In the genomic region with DNA sequence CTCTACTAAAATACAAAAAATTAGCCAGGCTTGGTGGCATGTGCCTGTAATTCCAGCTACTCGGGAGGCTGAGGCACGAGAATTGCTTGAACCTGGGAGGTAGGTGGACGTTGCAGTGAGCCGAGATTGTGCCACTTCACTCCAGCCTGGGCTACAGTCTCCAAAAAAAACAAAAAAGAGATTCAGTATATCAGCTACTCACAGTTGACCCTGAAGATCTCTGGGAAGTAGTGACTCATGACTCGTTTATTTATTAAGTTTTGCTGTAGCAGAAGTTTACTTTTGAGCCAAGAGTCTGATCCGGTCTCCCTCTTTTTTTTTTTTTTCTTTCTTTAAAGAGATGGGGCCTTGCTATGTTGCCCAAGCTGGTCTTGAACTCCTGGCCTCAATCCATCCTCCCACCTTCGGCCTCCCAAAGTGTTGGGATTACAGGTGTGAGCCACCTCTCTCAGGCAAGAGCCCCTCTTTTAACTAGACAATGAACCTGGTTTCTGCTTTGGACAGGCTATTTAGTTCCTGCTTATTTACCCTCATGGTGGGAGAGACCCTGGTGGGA, we compare ENCODE assay signal across 6 cellular contexts. TPM values are rescaled to one million over a fixed set of nuclear protein-coding genes. Genes with fewer than 3 reads are reported as not detected.
DNase-seq lines count a peak whose midpoint lies in the region; ATAC-seq and TF ChIP-seq lines count a peak whose summit lies in the region.

No MANE protein-coding gene starts in this region.

- H3K4me1 ChIP-seq in BLaER1 (peaks cover 43% of the 10 kb centered on the region), left lung (peaks cover 53 to 92% of the 10 kb centered on the region in 2 donors)

- ATAC-seq in left lung (peak; percentile 23), GM18868 (IDR thresholded peaks at IDR 0.05; ENCODE audit: unreplicated experiment) (no peak), HG03135 (IDR thresholded peaks at IDR 0.05; ENCODE audit: unreplicated experiment) (no peak)

- DNase-seq in activated CD4-positive, alpha-beta memory T cell treated with anti-CD3 and anti-CD28 coated beads for 36 hours: no peak
- DNase-seq in left lung (no peak), GOT3 (lab: John Stamatoyannopoulos, UW) (no peak)

- peaks cover 26% of the 10 kb centered on the region for H4K20me1 ChIP-seq in BLaER1

- no peak for TF ChIP-seq CTCF in left lung (IDR thresholded peaks at IDR 0.05)

- H3K9me3 ChIP-seq in BLaER1 (no peaks in the 10 kb centered on the region), left lung (no peaks in the 10 kb centered on the region)

- H3K36me3 ChIP-seq in BLaER1 (peaks cover 31% of the 10 kb centered on the region), left lung (peaks cover 0 to 8% of the 10 kb centered on the region in 2 donors)

- peak overlapping the region; percentile 48 for H3K4me2 ChIP-seq in BLaER1

- H3K4me3 ChIP-seq in BLaER1 (no peak overlapping the region), left lung (no peak overlapping the region)

- H3K4me1 Mint-ChIP-seq in activated CD4-positive, alpha-beta memory T cell treated with anti-CD3 and anti-CD28 coated beads for 36 hours (ENCODE audit: low read depth): peaks cover 68% of the 10 kb centered on the region

- H3K27me3 ChIP-seq in BLaER1: no peaks in the 10 kb centered on the region
- no peaks in the 10 kb centered on the region for H3K27me3 ChIP-seq in left lung

- CTCF ChIA-PET in activated CD4-positive, alpha-beta memory T cell treated with anti-CD3 and anti-CD28 coated beads for 36 hours (lab: Charles Lee): interaction anchor here (0.6 to 4.6 kb wide), 6 partner anchors 8 to 605 kb away, joined by 3 to 47 read pairs (median 5); a partner anchor contains a TSS

- intact Hi-C loops in activated CD4-positive, alpha-beta memory T cell treated with anti-CD3 and anti-CD28 coated beads for 36 hours (cut with micrococcal nuclease): loop anchor here (2.0 to 10.0 kb wide), 4 partner anchors 14 to 1000 kb away; a partner anchor contains a TSS
- intact Hi-C loops in left lung (cut with DNase I): no loop called here

- H3K27ac ChIP-seq in BLaER1 (no peak overlapping the region), left lung (peak overlapping the region; percentile 75 to 89)

- H3K4me3 Mint-ChIP-seq in activated CD4-positive, alpha-beta memory T cell treated with anti-CD3 and anti-CD28 coated beads for 36 hours: peak overlapping the region; percentile 59

- H3K9me3 Mint-ChIP-seq in activated CD4-positive, alpha-beta memory T cell treated with anti-CD3 and anti-CD28 coated beads for 36 hours: no peaks in the 10 kb centered on the region

- H3K36me3 Mint-ChIP-seq in activated CD4-positive, alpha-beta memory T cell treated with anti-CD3 and anti-CD28 coated beads for 36 hours: peaks cover 15% of the 10 kb centered on the region

- no peak overlapping the region for H3K9ac ChIP-seq in BLaER1

- peak overlapping the region; percentile 95 for H3K27ac Mint-ChIP-seq in activated CD4-positive, alpha-beta memory T cell treated with anti-CD3 and anti-CD28 coated beads for 36 hours

- H3K27me3 Mint-ChIP-seq in activated CD4-positive, alpha-beta memory T cell treated with anti-CD3 and anti-CD28 coated beads for 36 hours: no peaks in the 10 kb centered on the region

- POLR2A ChIA-PET in activated CD4-positive, alpha-beta memory T cell treated with anti-CD3 and anti-CD28 coated beads for 36 hours (lab: Charles Lee): interaction anchor here (0.8 to 1.7 kb wide), 4 partner anchors 12 to 101 kb away, joined by 3 to 5 read pairs (median 4); a partner anchor contains a TSS

RNA-seq across cellular contexts. Expression of a gene that starts 4.4 kb away (rescaled TPM):
- total RNA-seq in activated CD4-positive, alpha-beta memory T cell treated with anti-CD3 and anti-CD28 coated beads for 36 hours: 100 to 1,000 TPM; 149 to 156 TPM
- 100 to 1,000 TPM; 236 to 280 TPM for total RNA-seq in left lung

RNA-seq across cellular contexts. Expression of a gene that starts 8.7 kb away (rescaled TPM):
- total RNA-seq in activated CD4-positive, alpha-beta memory T cell treated with anti-CD3 and anti-CD28 coated beads for 36 hours: 10 to 100 TPM; 21.9 to 24.0 TPM
- total RNA-seq in left lung: 10 to 100 TPM; 16.4 to 23.1 TPM

RNA-seq across cellular contexts. Expression of a gene that starts 12.7 kb away (rescaled TPM):
- total RNA-seq in activated CD4-positive, alpha-beta memory T cell treated with anti-CD3 and anti-CD28 coated beads for 36 hours: 1 to 10 TPM in 1 of 2 experiments, under 1 TPM in 1; 1.00 to 2.6 TPM
- total RNA-seq in left lung: 1 to 10 TPM in 1 of 2 donors, under 1 TPM in 1; 0.94 to 3.1 TPM

RNA-seq across cellular contexts. Expression of a gene that starts 18.3 kb away (rescaled TPM):
- 100 to 1,000 TPM; 227 to 242 TPM for total RNA-seq in activated CD4-positive, alpha-beta memory T cell treated with anti-CD3 and anti-CD28 coated beads for 36 hours
- 100 to 1,000 TPM; 193 to 205 TPM for total RNA-seq in left lung

RNA-seq across cellular contexts. Expression of a gene that starts 34.1 kb away (rescaled TPM):
- total RNA-seq in activated CD4-positive, alpha-beta memory T cell treated with anti-CD3 and anti-CD28 coated beads for 36 hours: 100 to 1,000 TPM; 174 to 180 TPM
- total RNA-seq in left lung: 10 to 100 TPM; 24.8 to 32.5 TPM
